ENCODE assay signal across 1 cellular context in genomic region chr7:117993377-117994003, GRCh38.
TF ChIP-seq lines count a peak whose summit lies in the region.

No MANE protein-coding gene starts in this region.

TF ChIP-seq in WTC11, 78 proteins besides CTCF, POLR2A, EP300 and RAD21 (continued from another document):
- TF ChIP-seq ZNF281 (CRISPR knock-in tag; IDR thresholded peaks at IDR 0.05) = no peak
- no peak for TF ChIP-seq AR (CRISPR knock-in tag; IDR thresholded peaks at IDR 0.05)
- no peak for TF ChIP-seq E2F4 (CRISPR knock-in tag; IDR thresholded peaks at IDR 0.05; ENCODE audit: borderline replicate concordance, low read depth)
- TF ChIP-seq SMAD3 (CRISPR knock-in tag; IDR thresholded peaks at IDR 0.05; ENCODE audit: borderline replicate concordance) = no peak
- TF ChIP-seq USF1 (CRISPR knock-in tag; IDR thresholded peaks at IDR 0.05) = no peak
- no peak for TF ChIP-seq GTF2I (CRISPR knock-in tag; conservative IDR thresholded peaks at IDR 0.05)
- no peak for TF ChIP-seq SOX15 (CRISPR knock-in tag; IDR thresholded peaks at IDR 0.05)
- no peak for TF ChIP-seq NFE2L1 (CRISPR knock-in tag; IDR thresholded peaks at IDR 0.05)
- no peak for TF ChIP-seq TP53 (CRISPR knock-in tag; IDR thresholded peaks at IDR 0.05)
- no peak for TF ChIP-seq ZSCAN18 (CRISPR knock-in tag; IDR thresholded peaks at IDR 0.05)
